Comparison of ENCODE assay signal across 10 cellular contexts in genomic region chr10:132175907-132176581, GRCh38. TPM values are rescaled to one million over a fixed set of nuclear protein-coding genes. Genes with fewer than 3 reads are reported as not detected.
DNase-seq lines count a peak whose midpoint lies in the region; ATAC-seq, FAIRE-seq and TF ChIP-seq lines count a peak whose summit lies in the region.
"Had no signal": no experiment of that assay in that cellular context is flagged by ENCODE, and none has a peak within 500 bp of the region (broad histone marks: within the 10 kb centered on the region; RNA-seq: fewer than 3 reads in every experiment).

No MANE protein-coding gene starts in this region.

- H3K27ac Mint-ChIP-seq in H9: no peak overlapping the region
- no peak overlapping the region for H3K27ac Mint-ChIP-seq in natural killer cell treated with Interleukin-12 subunit alpha and Interleukin-12 subunit beta and Interleukin-15 and Interleukin-18, amount 100 ng/mL, for 72 hours
- H3K27ac Mint-ChIP-seq: T-helper 1 cell treated with Interleukin-12 subunit alpha and Interleukin-12 subunit beta and Interleukin-4 antibody, amounts not matched to agents 30 μg/mL and 1 μg/mL, for 36 hours had no signal

- H4K91ac ChIP-seq in H9 (ENCODE audit: insufficient read length, low read depth, low read length): no peak overlapping the region

- H4K5ac ChIP-seq in H9 (ENCODE audit: insufficient read length, low read depth, low read length): no peak overlapping the region

- H2BK20ac ChIP-seq in H9 (ENCODE audit: low read depth, low read length, poor library complexity, severe bottlenecking): no peak overlapping the region

- no peaks in the 10 kb centered on the region for H3K79me2 ChIP-seq in H9 (ENCODE audit: insufficient read depth, low read length)

- H2BK12ac ChIP-seq in H9 (ENCODE audit: insufficient read length, low read depth, low read length): no peak overlapping the region

- H2AK5ac ChIP-seq in H9 (ENCODE audit: insufficient read length, low read length): no peak overlapping the region

- TF ChIP-seq CTCF in H9 (conservative IDR thresholded peaks at IDR 0.05): no peak

- no peak overlapping the region for H3K56ac ChIP-seq in H9 (ENCODE audit: insufficient read length, low read depth, low read length)

- DNase-seq in COLO668 (lab: John Stamatoyannopoulos, UW; ENCODE audit: unreplicated experiment) (peak; percentile 25), H9 (peak; percentile 64), amygdala (lab: John Stamatoyannopoulos, UW) (peak in 46 of 56 donors; percentile 19 to 85 (median 64)), HTR-8/SVneo (ENCODE audit: insufficient read length, low spot score) (no peak), SW 1271 (lab: John Stamatoyannopoulos, UW) (no peak)
- DNase-seq in natural killer cell treated with Interleukin-12 subunit alpha and Interleukin-12 subunit beta and Interleukin-15 and Interleukin-18, amount 100 ng/mL, for 72 hours (ENCODE audit: low spot score): no peak
- DNase-seq: NCI-H187 treated with DMSO at 0.1 percent for 48 hours had no signal

- peaks cover 12 to 13% of the 10 kb centered on the region in 2 experiments for H3K4me1 Mint-ChIP-seq in H9
- peaks cover 16 to 20% of the 10 kb centered on the region in 2 donors for H3K4me1 Mint-ChIP-seq in natural killer cell treated with Interleukin-12 subunit alpha and Interleukin-12 subunit beta and Interleukin-15 and Interleukin-18, amount 100 ng/mL, for 72 hours (ENCODE audit: low read depth in 2 of 2)

- peaks cover 5 to 8% (median 5%) of the 10 kb centered on the region in 3 experiments; a peak in 5 of 7 replicates for H3K36me3 Mint-ChIP-seq in H9 (ENCODE audit: insufficient read depth in 1 of 3, low read depth in 3 of 3)
- no peaks in the 10 kb centered on the region for H3K36me3 Mint-ChIP-seq in natural killer cell treated with Interleukin-12 subunit alpha and Interleukin-12 subunit beta and Interleukin-15 and Interleukin-18, amount 100 ng/mL, for 72 hours

- no peak overlapping the region for H3K18ac ChIP-seq in H9 (ENCODE audit: insufficient read length, low read depth, low read length)

- H2BK5ac ChIP-seq in H9 (ENCODE audit: insufficient read length, low read length): no peak overlapping the region

- no peak overlapping the region for H2AFZ ChIP-seq in H9 (ENCODE audit: low read length)

- H3K4me1 ChIP-seq in H9 (ENCODE audit: insufficient read depth, low read length): no peaks in the 10 kb centered on the region

- H3K9me3 Mint-ChIP-seq in H9: peaks cover 6 to 22% of the 10 kb centered on the region in 2 experiments
- no peaks in the 10 kb centered on the region for H3K9me3 Mint-ChIP-seq in natural killer cell treated with Interleukin-12 subunit alpha and Interleukin-12 subunit beta and Interleukin-15 and Interleukin-18, amount 100 ng/mL, for 72 hours

- H3K9me3 ChIP-seq in H9 (ENCODE audit: control insufficient read depth, low read depth, low read length): no peaks in the 10 kb centered on the region

- peaks cover 2% of the 10 kb centered on the region for H3K23me2 ChIP-seq in H9 (ENCODE audit: insufficient read length, low read depth, low read length, poor library complexity, severe bottlenecking)

- no peak for FAIRE-seq in HTR-8/SVneo (lab: Jason Lieb, UNC)

- peaks cover 70% of the 10 kb centered on the region for H3K27me3 Mint-ChIP-seq in H9 (ENCODE audit: low read depth)
- H3K27me3 Mint-ChIP-seq in natural killer cell treated with Interleukin-12 subunit alpha and Interleukin-12 subunit beta and Interleukin-15 and Interleukin-18, amount 100 ng/mL, for 72 hours: peaks cover 31 to 37% of the 10 kb centered on the region in 2 donors

- no peaks in the 10 kb centered on the region for H3K27me3 ChIP-seq in H9 (ENCODE audit: insufficient read depth, low read length)

- H3K79me1 ChIP-seq in H9 (ENCODE audit: insufficient read depth, low read depth, low read length, poor library complexity, severe bottlenecking): no peaks in the 10 kb centered on the region

- peak overlapping the region in 1 of 2 experiments; percentile 38; a peak in 2 of 5 replicates for H3K4me3 Mint-ChIP-seq in H9
- H3K4me3 Mint-ChIP-seq in natural killer cell treated with Interleukin-12 subunit alpha and Interleukin-12 subunit beta and Interleukin-15 and Interleukin-18, amount 100 ng/mL, for 72 hours: no peak overlapping the region
- H3K4me3 Mint-ChIP-seq: central memory CD8-positive, alpha-beta T cell; T-helper 1 cell treated with Interleukin-12 subunit alpha and Interleukin-12 subunit beta and Interleukin-4 antibody, amounts not matched to agents 30 μg/mL and 1 μg/mL, for 36 hours had no signal

- no peak overlapping the region for H2BK15ac ChIP-seq in H9 (ENCODE audit: low read depth, low read length)

- H3K27ac ChIP-seq in H9 (ENCODE audit: insufficient read length, low read depth, low read length): no peak overlapping the region

- no peak overlapping the region for H4K8ac ChIP-seq in H9 (replicated peaks; ENCODE audit: insufficient read length, low read depth, low read length)

- H3K14ac ChIP-seq in H9 (ENCODE audit: insufficient read depth, low read length): no peak overlapping the region

- no peak overlapping the region for H2BK120ac ChIP-seq in H9 (ENCODE audit: low read depth, low read length, poor library complexity, severe bottlenecking)

- H3K9ac ChIP-seq in H9 (ENCODE audit: extremely low read depth, insufficient read length, low read length): no peak overlapping the region

- no peak overlapping the region for H3T11ph ChIP-seq in H9 (ENCODE audit: low read length)

- H3K23ac ChIP-seq in H9 (ENCODE audit: insufficient read length, low read depth, low read length): no peak overlapping the region

- H4K20me1 ChIP-seq in H9 (ENCODE audit: control insufficient read depth, insufficient read depth, insufficient read length): peaks cover 2% of the 10 kb centered on the region

- H3K4ac ChIP-seq in H9 (ENCODE audit: low read depth, low read length): no peak overlapping the region

- H3K4me2 ChIP-seq in H9 (ENCODE audit: insufficient read depth, insufficient read length, low read length): peak overlapping the region; percentile 11

- ATAC-seq in natural killer cell treated with Interleukin-12 subunit alpha and Interleukin-12 subunit beta and Interleukin-15 and Interleukin-18, amount 100 ng/mL, for 72 hours: peak; percentile 57 to 59
- no peak for ATAC-seq in HG03571 (IDR thresholded peaks at IDR 0.05; ENCODE audit: unreplicated experiment)

- WGBS in H9 (ENCODE audit: extremely low coverage, insufficient read length, low lambda C conversion rate): no CpG with 5 or more reads among the region's 16 CpGs

RNA-seq across cellular contexts. Expression of gene DPYSL4, which starts 10.7 kb away (rescaled TPM):
- total RNA-seq in H9 (2021): 26.3 and 29.0 TPM in 2 replicates
- total RNA-seq in natural killer cell treated with Interleukin-12 subunit alpha and Interleukin-12 subunit beta and Interleukin-15 and Interleukin-18, amount 100 ng/mL, for 72 hours: 10 to 100 TPM in 1 of 2 donors, 1 to 10 TPM in 1; 6.5 to 19.2 TPM

Comparison
In these comparisons a context has a peak if more than half of its experiments do, and no peak if none do; other contexts are left out.
1. DNase-seq: peak in COLO668 (single experiment), H9 (single experiment) and amygdala (46 of 56); none in natural killer cell treated with Interleukin-12 subunit alpha and Interleukin-12 subunit beta and Interleukin-15 and Interleukin-18, amount 100 ng/mL, for 72 hours (single experiment), HTR-8/SVneo (single experiment) and SW 1271 (0 of 2).